In the genomic region with DNA sequence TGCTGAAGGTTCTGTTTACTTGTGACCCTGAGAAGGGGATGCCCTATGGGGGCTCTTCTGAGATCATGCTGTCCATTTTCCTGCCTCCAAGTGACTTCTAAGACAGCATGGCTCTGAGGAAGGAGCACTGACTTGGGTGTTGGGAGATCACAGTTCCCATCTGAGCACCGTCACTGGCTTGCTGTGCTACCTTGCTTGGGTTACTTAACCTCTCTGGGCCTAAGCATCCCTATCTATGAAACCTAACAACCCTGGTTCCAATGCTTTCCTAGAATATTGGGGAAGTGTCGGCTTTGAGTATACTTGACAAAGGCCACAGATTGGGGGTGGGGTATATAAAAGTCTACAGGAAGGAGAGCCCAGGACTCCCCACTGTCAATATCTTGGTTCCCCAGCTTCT, we compare ENCODE assay signal across 15 cellular contexts. TPM values are rescaled to one million over a fixed set of nuclear protein-coding genes. Genes with fewer than 3 reads are reported as not detected.
DNase-seq lines count a peak whose midpoint lies in the region; ATAC-seq and TF ChIP-seq lines count a peak whose summit lies in the region.
"Had no signal": no experiment of that assay in that cellular context is flagged by ENCODE, and none has a peak within 500 bp of the region (broad histone marks: within the 10 kb centered on the region; RNA-seq: fewer than 3 reads in every experiment).

No MANE protein-coding gene starts in this region.

- no peaks in the 10 kb centered on the region for H3K36me3 ChIP-seq in CD4-positive, alpha-beta memory T cell (ENCODE audit: insufficient read depth, low read length)
- peaks cover 0 to 8% (median 4%) of the 10 kb centered on the region in 4 donors for H3K36me3 ChIP-seq in esophagus muscularis mucosa
- H3K36me3 ChIP-seq in sigmoid colon = no peaks in the 10 kb centered on the region
- H3K36me3 ChIP-seq in H7 (replicated peaks; ENCODE audit: control insufficient read depth, insufficient read depth, low read length) = no peaks in the 10 kb centered on the region
- H3K36me3 ChIP-seq: WERI-Rb-1 had no signal

- intact Hi-C loops in CD4-positive, alpha-beta memory T cell (cut with micrococcal nuclease) = loop anchor here (1.0 to 2.0 kb wide), 2 partner anchors 11 to 14 kb away; no protein-coding TSS in a partner anchor
- intact Hi-C loops in esophagus muscularis mucosa (cut with DNase I) = no loop called here
- intact Hi-C loops in sigmoid colon (cut with DNase I) = no loop called here

- POLR2A ChIA-PET in CD4-positive, alpha-beta memory T cell (lab: Charles Lee; ENCODE audit: partially characterized antibody) = interaction anchor here (2.0 to 50.6 kb wide), 5 partner anchors 10 to 265 kb away, joined by 10 to 1713 read pairs (median 24); no protein-coding TSS in a partner anchor

- WGBS in esophagus muscularis mucosa = 92% methylated on average over 1 of the region's 2 CpGs
- WGBS in sigmoid colon, 2 donors = 71 to 80% methylated on average over 2 of the region's 2 CpGs

- H3K36me3 Mint-ChIP-seq in CD4-positive, alpha-beta memory T cell = peaks cover 20 to 40% of the 10 kb centered on the region in 2 donors
- H3K36me3 Mint-ChIP-seq in T-helper 17 cell (ENCODE audit: low read depth) = peaks cover 11% of the 10 kb centered on the region

- peak overlapping the region; percentile 99 to 100 (median 100) for H3K27ac Mint-ChIP-seq in CD4-positive, alpha-beta memory T cell
- H3K27ac Mint-ChIP-seq in T-helper 17 cell = peak overlapping the region; percentile 100
- H3K27ac Mint-ChIP-seq: endodermal cell had no signal

- no peaks in the 10 kb centered on the region for H3K27me3 ChIP-seq in CD4-positive, alpha-beta memory T cell (ENCODE audit: insufficient read depth, low read length)
- H3K27me3 ChIP-seq in esophagus muscularis mucosa (peaks cover 0 to 39% (median 0%) of the 10 kb centered on the region in 4 donors), sigmoid colon (peaks cover 0 to 11% (median 0%) of the 10 kb centered on the region in 3 donors), H7 (ENCODE audit: control insufficient read depth, insufficient read depth, low read length) (peaks cover 12% of the 10 kb centered on the region)
- H3K27me3 ChIP-seq: testis had no signal

- H3K4me3 Mint-ChIP-seq in CD4-positive, alpha-beta memory T cell = peak overlapping the region; percentile 38 to 89 (median 78)
- H3K4me3 Mint-ChIP-seq in T-helper 17 cell = peak overlapping the region; percentile 65
- H3K4me3 Mint-ChIP-seq: endodermal cell, H9, nephron had no signal

- H3K4me1 ChIP-seq in CD4-positive, alpha-beta memory T cell (ENCODE audit: insufficient read depth, low read length) = peaks cover 99% of the 10 kb centered on the region
- H3K4me1 ChIP-seq in esophagus muscularis mucosa (peaks cover 62 to 90% (median 77%) of the 10 kb centered on the region in 4 donors), sigmoid colon (peaks cover 0 to 36% (median 29%) of the 10 kb centered on the region in 4 donors)

- peak overlapping the region; percentile 97 for H3K27ac ChIP-seq in CD4-positive, alpha-beta memory T cell (ENCODE audit: low read depth, low read length)
- H3K27ac ChIP-seq in esophagus muscularis mucosa (replicated peaks in 1 of 4) = peak overlapping the region; percentile 31 to 68 (median 44)
- H3K27ac ChIP-seq in sigmoid colon = peak overlapping the region; percentile 47 to 60 (median 53)
- H3K27ac ChIP-seq: WERI-Rb-1 had no signal

- no peaks in the 10 kb centered on the region for H3K9me3 ChIP-seq in CD4-positive, alpha-beta memory T cell (ENCODE audit: control insufficient read depth in 1 of 2, low read length in 2 of 2)
- H3K9me3 ChIP-seq in T-helper 17 cell (ENCODE audit: control insufficient read depth, low read length, poor library complexity, severe bottlenecking) (no peaks in the 10 kb centered on the region), esophagus muscularis mucosa (no peaks in the 10 kb centered on the region), sigmoid colon (no peaks in the 10 kb centered on the region)
- H3K9me3 ChIP-seq: testis had no signal

- no peak for TF ChIP-seq CTCF in esophagus muscularis mucosa (IDR thresholded peaks at IDR 0.05)
- no peak for TF ChIP-seq CTCF in sigmoid colon (IDR thresholded peaks at IDR 0.05)

- no peaks in the 10 kb centered on the region for H3K9me3 Mint-ChIP-seq in CD4-positive, alpha-beta memory T cell
- H3K9me3 Mint-ChIP-seq: endodermal cell, H9, nephron had no signal

- TF ChIP-seq POLR2A in esophagus muscularis mucosa (IDR thresholded peaks at IDR 0.05; ENCODE audit: low read depth) (no peak), sigmoid colon (IDR thresholded peaks at IDR 0.05) (no peak)

- CTCF ChIA-PET in CD4-positive, alpha-beta memory T cell (lab: Charles Lee; ENCODE audit: partially characterized antibody) = interaction anchor here (1.0 to 1.6 kb wide), 4 partner anchors 16 to 48 kb away, joined by 3 to 6 read pairs (median 3); no protein-coding TSS in a partner anchor

- peaks cover 0 to 3% of the 10 kb centered on the region in 2 donors for H3K27me3 Mint-ChIP-seq in CD4-positive, alpha-beta memory T cell
- H3K27me3 Mint-ChIP-seq in T-helper 17 cell = no peaks in the 10 kb centered on the region

- DNase-seq in CD4-positive, alpha-beta memory T cell = no peak
- DNase-seq in T-helper 17 cell = no peak
- DNase-seq in esophagus muscularis mucosa (ENCODE audit: extremely low spot score) = no peak
- no peak for DNase-seq in sigmoid colon
- no peak for DNase-seq in AML-193 (lab: John Stamatoyannopoulos, UW)
- no peak for DNase-seq in H7
- DNase-seq: Calu3, endodermal cell, H9, WERI-Rb-1 had no signal

- H3K4me1 Mint-ChIP-seq in CD4-positive, alpha-beta memory T cell = peaks cover 53 to 96% (median 83%) of the 10 kb centered on the region in 4 donors
- peaks cover 76% of the 10 kb centered on the region for H3K4me1 Mint-ChIP-seq in T-helper 17 cell

- TF ChIP-seq EP300 in esophagus muscularis mucosa (IDR thresholded peaks at IDR 0.05) = no peak
- no peak for TF ChIP-seq EP300 in sigmoid colon (IDR thresholded peaks at IDR 0.05)

- H3K4me3 ChIP-seq in CD4-positive, alpha-beta memory T cell (ENCODE audit: low read length in 2 of 2) = peak overlapping the region in 1 of 2 donors; percentile 28
- peak overlapping the region in 1 of 4 donors; percentile 13 for H3K4me3 ChIP-seq in esophagus muscularis mucosa
- H3K4me3 ChIP-seq in sigmoid colon = no peak overlapping the region
- H3K4me3 ChIP-seq in H7 (ENCODE audit: insufficient read depth, low read depth, low read length) = no peak overlapping the region
- H3K4me3 ChIP-seq: testis had no signal

- ATAC-seq in T-helper 17 cell (no peak), GM21360 (IDR thresholded peaks at IDR 0.05; ENCODE audit: unreplicated experiment) (no peak), HG02840 (IDR thresholded peaks at IDR 0.05; ENCODE audit: low FRiP score, unreplicated experiment) (no peak)

RNA-seq across cellular contexts. Expression of a gene that starts 6.2 kb away (rescaled TPM):
- 100 to 1,000 TPM; 111 TPM for total RNA-seq in CD4-positive, alpha-beta memory T cell
- polyA plus RNA-seq in CD4-positive, alpha-beta memory T cell = 100 to 1,000 TPM; 150 to 201 TPM
- total RNA-seq in T-helper 17 cell (100 to 1,000 TPM; 127 to 132 TPM), esophagus muscularis mucosa (10 to 100 TPM; 15.4 to 55.5 (median 32.4) TPM), sigmoid colon (10 to 100 TPM; 15.5 to 19.7 (median 18.9) TPM)
- 10 to 100 TPM in 2 of 3 donors, 1 to 10 TPM in 1; 4.2 to 37.2 (median 16.2) TPM for polyA plus RNA-seq in sigmoid colon
- 1.3 and 2.4 TPM in 2 replicates for total RNA-seq in H7 (2014; rRNA removed; shearing (Covaris generic))
- total RNA-seq: RPMI7951 had no signal

RNA-seq across cellular contexts. Expression of a gene that starts 56.9 kb away (rescaled TPM):
- total RNA-seq in CD4-positive, alpha-beta memory T cell = 10 to 100 TPM; 92.7 to 96.3 TPM
- polyA plus RNA-seq in CD4-positive, alpha-beta memory T cell = 10 to 100 TPM; 10.2 to 12.3 TPM
- total RNA-seq in T-helper 17 cell (10 to 100 TPM; 63.5 to 67.6 TPM), esophagus muscularis mucosa (10 to 100 TPM; 67.8 to 93.3 (median 85.4) TPM), sigmoid colon (10 to 100 TPM; 49.7 to 90.8 (median 54.7) TPM)
- polyA plus RNA-seq in sigmoid colon = 10 to 100 TPM in 2 of 3 donors, 1 to 10 TPM in 1; 7.6 to 27.4 (median 12.0) TPM
- total RNA-seq in H7 (2014; rRNA removed; shearing (Covaris generic)) = 13.1 and 23.7 TPM in 2 replicates

Comparison
In these comparisons a context has a peak if more than half of its experiments do, and no peak if none do; other contexts are left out.
1. H3K27ac ChIP-seq: peak in every context shown above with its lines; median percentile 97 in CD4-positive, alpha-beta memory T cell; 53 in sigmoid colon; 44 in esophagus muscularis mucosa.